Comparison of ENCODE assay signal across 8 cellular contexts in the genomic region with DNA sequence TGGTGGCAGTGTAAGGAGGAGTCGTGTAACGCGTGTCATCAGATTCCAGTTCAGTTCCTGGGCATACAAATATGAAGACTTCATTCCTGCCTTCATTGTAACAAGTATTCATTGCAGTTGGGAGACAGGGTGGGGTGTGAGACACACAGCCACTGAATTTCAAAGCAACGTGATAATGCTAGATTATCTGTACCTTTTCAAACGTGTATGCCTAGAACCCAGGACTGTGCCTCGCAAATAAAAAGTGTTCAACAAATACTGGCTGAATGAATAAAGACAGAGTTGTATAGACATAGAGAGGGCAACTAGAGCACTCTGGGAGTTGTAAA. TPM values are rescaled to one million over a fixed set of nuclear protein-coding genes. Genes with fewer than 3 reads are reported as not detected.
DNase-seq lines count a peak whose midpoint lies in the region; ATAC-seq and TF ChIP-seq lines count a peak whose summit lies in the region.

No MANE protein-coding gene starts in this region.

- peak overlapping the region; percentile 99 for H3K4me3 Mint-ChIP-seq in stimulated activated naive CD8-positive, alpha-beta T cell treated with anti-CD3 and anti-CD28 coated beads, Interleukin-15, Interleukin-2, amounts not matched to agents 100 ng/mL and 50 ng/mL, for 24 hours

- peak overlapping the region; percentile 77 for H3K27ac Mint-ChIP-seq in stimulated activated naive CD8-positive, alpha-beta T cell treated with anti-CD3 and anti-CD28 coated beads, Interleukin-15, Interleukin-2, amounts not matched to agents 100 ng/mL and 50 ng/mL, for 24 hours

- ATAC-seq in stimulated activated naive CD8-positive, alpha-beta T cell treated with anti-CD3 and anti-CD28 coated beads, Interleukin-15, Interleukin-2, amounts not matched to agents 100 U/mL and 50 U/mL, for 24 hours = no peak
- ATAC-seq in GM21515 (IDR thresholded peaks at IDR 0.05; ENCODE audit: unreplicated experiment) = no peak

- no peaks in the 10 kb centered on the region for H3K9me3 Mint-ChIP-seq in stimulated activated naive CD8-positive, alpha-beta T cell treated with anti-CD3 and anti-CD28 coated beads, Interleukin-15, Interleukin-2, amounts not matched to agents 100 ng/mL and 50 ng/mL, for 24 hours

- no peak for DNase-seq in stimulated activated naive CD8-positive, alpha-beta T cell treated with anti-CD3 and anti-CD28 coated beads, Interleukin-15, Interleukin-2, amounts not matched to agents 100 U/mL and 50 U/mL, for 24 hours
- DNase-seq in breast epithelium (ENCODE audit: low spot score in 2 of 2) = no peak
- DNase-seq in ovary = no peak
- no peak for DNase-seq in cerebellar cortex (ENCODE audit: low spot score)
- DNase-seq in NCI-H526 (lab: John Stamatoyannopoulos, UW) = no peak

- H3K36me3 ChIP-seq in breast epithelium (no peaks in the 10 kb centered on the region), muscle layer of duodenum (ENCODE audit: control insufficient read depth in 1 of 2, insufficient read depth in 2 of 2, low read length in 2 of 2) (peaks cover 17 to 19% of the 10 kb centered on the region in 2 donors), ovary (no peaks in the 10 kb centered on the region)

- H3K4me1 ChIP-seq in breast epithelium = peaks cover 0 to 16% of the 10 kb centered on the region in 2 donors
- H3K4me1 ChIP-seq in muscle layer of duodenum (ENCODE audit: control insufficient read depth in 1 of 2, insufficient read depth in 2 of 2, low read length in 2 of 2) = peaks cover 6 to 45% of the 10 kb centered on the region in 2 donors
- peaks cover 7% of the 10 kb centered on the region for H3K4me1 ChIP-seq in ovary (ENCODE audit: insufficient read depth)

- H3K4me1 Mint-ChIP-seq in stimulated activated naive CD8-positive, alpha-beta T cell treated with anti-CD3 and anti-CD28 coated beads, Interleukin-15, Interleukin-2, amounts not matched to agents 100 ng/mL and 50 ng/mL, for 24 hours (ENCODE audit: low read depth) = peaks cover 65% of the 10 kb centered on the region

- no peak for TF ChIP-seq EP300 in ovary (IDR thresholded peaks at IDR 0.05)

- peak overlapping the region in 1 of 3 donors; percentile 90 for H3K4me3 ChIP-seq in breast epithelium
- H3K4me3 ChIP-seq in muscle layer of duodenum (ENCODE audit: low read depth in 1 of 2, low read length in 2 of 2) = peak overlapping the region; percentile 96
- no peak overlapping the region for H3K4me3 ChIP-seq in ovary

- TF ChIP-seq CTCF in breast epithelium (IDR thresholded peaks at IDR 0.05) (no peak), ovary (IDR thresholded peaks at IDR 0.05) (no peak)

- intact Hi-C loops in breast epithelium (cut with DNase I; ENCODE audit: low total_unique reads) (no loop called here), ovary (cut with DNase I) (loop anchor here in 1 of 4 donors (10.0 kb wide), 1 partner anchor 353 kb away; no protein-coding TSS in a partner anchor)

- H3K9me3 ChIP-seq in breast epithelium (no peaks in the 10 kb centered on the region), muscle layer of duodenum (ENCODE audit: control insufficient read depth in 1 of 2, low read length in 2 of 2) (no peaks in the 10 kb centered on the region), ovary (no peaks in the 10 kb centered on the region)

- 66 to 80% (median 71%) methylated on average over 6 of the region's 6 CpGs for WGBS in ovary, 3 donors

- H3K27me3 ChIP-seq in breast epithelium (no peaks in the 10 kb centered on the region), muscle layer of duodenum (ENCODE audit: low read depth, low read length) (no peaks in the 10 kb centered on the region), ovary (no peaks in the 10 kb centered on the region)

- H3K27ac ChIP-seq in breast epithelium (peak overlapping the region; percentile 92 to 96), muscle layer of duodenum (ENCODE audit: low read length) (peak overlapping the region; percentile 85), ovary (no peak overlapping the region)

- peaks cover 27% of the 10 kb centered on the region for H3K36me3 Mint-ChIP-seq in stimulated activated naive CD8-positive, alpha-beta T cell treated with anti-CD3 and anti-CD28 coated beads, Interleukin-15, Interleukin-2, amounts not matched to agents 100 ng/mL and 50 ng/mL, for 24 hours (ENCODE audit: low read depth)

- H3K27me3 Mint-ChIP-seq in stimulated activated naive CD8-positive, alpha-beta T cell treated with anti-CD3 and anti-CD28 coated beads, Interleukin-15, Interleukin-2, amounts not matched to agents 100 ng/mL and 50 ng/mL, for 24 hours = no peaks in the 10 kb centered on the region

- TF ChIP-seq POLR2A in breast epithelium (IDR thresholded peaks at IDR 0.05) (no peak), ovary (IDR thresholded peaks at IDR 0.05) (no peak)

RNA-seq across cellular contexts. Expression of a gene that starts 0.6 kb away (rescaled TPM):
- total RNA-seq in breast epithelium (10 to 100 TPM in 1 of 3 donors, 1 to 10 TPM in 2; 6.9 to 13.3 (median 9.2) TPM), ovary (1 to 10 TPM; 4.7 to 8.4 (median 6.3) TPM)
- 1 to 10 TPM; 2.2 to 3.5 TPM for polyA plus RNA-seq in ovary

RNA-seq across cellular contexts. Expression of a gene that starts 1.5 kb away (rescaled TPM):
- total RNA-seq in breast epithelium (10 to 100 TPM in 1 of 3 donors, 1 to 10 TPM in 2; 7.5 to 13.2 (median 8.2) TPM), ovary (10 to 100 TPM in 2 of 7 donors, 1 to 10 TPM in 5; 5.0 to 11.4 (median 8.7) TPM)
- 1 to 10 TPM; 3.0 to 7.7 TPM for polyA plus RNA-seq in ovary

RNA-seq across cellular contexts. Expression of a gene that starts 19.0 kb away (rescaled TPM):
- total RNA-seq in breast epithelium (10 to 100 TPM in 1 of 3 donors, 1 to 10 TPM in 1, under 1 TPM in 1; under 0.01 to 22.2 (median 5.6) TPM), ovary (1 to 10 TPM in 2 of 7 donors, under 1 TPM in 3, not detected in 2; 0.10 to 1.6 (median 0.72) TPM)
- polyA plus RNA-seq in ovary = under 1 TPM; 0.02 to 0.07 TPM

RNA-seq across cellular contexts. Expression of a gene that starts 37.1 kb away (rescaled TPM):
- total RNA-seq in breast epithelium (1 to 10 TPM in 1 of 3 donors, under 1 TPM in 2; 0.80 to 3.1 (median 0.98) TPM), ovary (10 to 100 TPM in 5 of 7 donors, 1 to 10 TPM in 2; 2.5 to 88.5 (median 18.2) TPM)
- 10 to 100 TPM; 20.3 to 42.4 TPM for polyA plus RNA-seq in ovary

RNA-seq across cellular contexts. Expression of a gene that starts 52.5 kb away (rescaled TPM):
- total RNA-seq in breast epithelium (1 to 10 TPM in 2 of 3 donors, not detected in 1; 6.4 to 7.5 TPM), ovary (1 to 10 TPM in 3 of 7 donors, under 1 TPM in 4; 0.23 to 3.5 (median 0.45) TPM)
- polyA plus RNA-seq in ovary = 1 to 10 TPM; 1.8 to 2.3 TPM

Comparison
In these comparisons a context has a peak if more than half of its experiments do, and no peak if none do; other contexts are left out.
1. H3K27ac ChIP-seq: peak in breast epithelium (2 of 2) and muscle layer of duodenum (single experiment); none in ovary (0 of 2).